28 cellular contexts compared by ENCODE assay signal in genomic region chr20:53116733-53117132, GRCh38.
"Had no signal": no experiment of that assay in that cellular context is flagged by ENCODE, and none has a peak within 500 bp of the region (broad histone marks: within the 10 kb centered on the region; RNA-seq: fewer than 3 reads in every experiment).

No MANE protein-coding gene starts in this region.

- H3K4me1 ChIP-seq: colonic mucosa, esophagus muscularis mucosa, foreskin keratinocyte, gastrocnemius medialis, gastroesophageal sphincter, heart left ventricle, heart right ventricle had no signal

- H3K36me3 ChIP-seq: colonic mucosa, esophagus muscularis mucosa, gastrocnemius medialis, gastroesophageal sphincter, heart left ventricle, heart right ventricle had no signal

- FAIRE-seq: colon, endometrium, endothelial cell of umbilical vein, frontal cortex had no signal

- H3K4me3 Mint-ChIP-seq: dendritic cell treated with granulocyte-macrophage colony-stimulating factor and Interleukin-4, amounts not matched to agents 40 ng/mL and 50 ng/mL, for 4 days; effector memory CD8-positive, alpha-beta T cell; endodermal cell had no signal

- DNase-seq: colonic mucosa; cortex of kidney; dermis blood vessel endothelial cell; dorsolateral prefrontal cortex; effector CD4-positive, alpha-beta T cell; effector CD8-positive, alpha-beta T cell; effector memory CD4-positive, alpha-beta T cell; effector memory CD8-positive, alpha-beta T cell; endodermal cell; erythroblast; foreskin fibroblast; foreskin keratinocyte; foreskin melanocyte; gastrocnemius medialis; glutamatergic neuron; head of caudate nucleus; heart left ventricle; heart right ventricle had no signal

- H3K27ac Mint-ChIP-seq: dendritic cell treated with granulocyte-macrophage colony-stimulating factor and Interleukin-4, amounts not matched to agents 40 ng/mL and 50 ng/mL, for 4 days; effector memory CD8-positive, alpha-beta T cell; endodermal cell had no signal

- H3K4me3 ChIP-seq: colonic mucosa, coronary artery, dorsolateral prefrontal cortex, esophagus muscularis mucosa, gastrocnemius medialis, gastroesophageal sphincter, heart left ventricle, heart right ventricle had no signal

- ATAC-seq: effector memory CD8-positive, alpha-beta T cell; esophagus mucosa; foreskin keratinocyte; gastrocnemius medialis; gastroesophageal sphincter; heart left ventricle; heart right ventricle had no signal

- H3K27ac ChIP-seq: colonic mucosa, coronary artery, dorsolateral prefrontal cortex, epithelial cell of prostate, esophagus muscularis mucosa, foreskin keratinocyte, gastrocnemius medialis, gastroesophageal sphincter, heart left ventricle, heart right ventricle had no signal

- H3K4me1 Mint-ChIP-seq: endodermal cell had no signal

- H3K9me3 ChIP-seq: colonic mucosa, esophagus muscularis mucosa, gastrocnemius medialis, gastroesophageal sphincter, heart left ventricle, heart right ventricle had no signal

- H3K9me3 Mint-ChIP-seq: dendritic cell treated with granulocyte-macrophage colony-stimulating factor and Interleukin-4, amounts not matched to agents 40 ng/mL and 50 ng/mL, for 4 days; effector memory CD8-positive, alpha-beta T cell had no signal

- H3K27me3 ChIP-seq: colonic mucosa, esophagus muscularis mucosa, foreskin keratinocyte, gastrocnemius medialis, gastroesophageal sphincter, heart left ventricle, heart right ventricle had no signal
